Comparison of ENCODE assay signal across 21 cellular contexts in the genomic region with DNA sequence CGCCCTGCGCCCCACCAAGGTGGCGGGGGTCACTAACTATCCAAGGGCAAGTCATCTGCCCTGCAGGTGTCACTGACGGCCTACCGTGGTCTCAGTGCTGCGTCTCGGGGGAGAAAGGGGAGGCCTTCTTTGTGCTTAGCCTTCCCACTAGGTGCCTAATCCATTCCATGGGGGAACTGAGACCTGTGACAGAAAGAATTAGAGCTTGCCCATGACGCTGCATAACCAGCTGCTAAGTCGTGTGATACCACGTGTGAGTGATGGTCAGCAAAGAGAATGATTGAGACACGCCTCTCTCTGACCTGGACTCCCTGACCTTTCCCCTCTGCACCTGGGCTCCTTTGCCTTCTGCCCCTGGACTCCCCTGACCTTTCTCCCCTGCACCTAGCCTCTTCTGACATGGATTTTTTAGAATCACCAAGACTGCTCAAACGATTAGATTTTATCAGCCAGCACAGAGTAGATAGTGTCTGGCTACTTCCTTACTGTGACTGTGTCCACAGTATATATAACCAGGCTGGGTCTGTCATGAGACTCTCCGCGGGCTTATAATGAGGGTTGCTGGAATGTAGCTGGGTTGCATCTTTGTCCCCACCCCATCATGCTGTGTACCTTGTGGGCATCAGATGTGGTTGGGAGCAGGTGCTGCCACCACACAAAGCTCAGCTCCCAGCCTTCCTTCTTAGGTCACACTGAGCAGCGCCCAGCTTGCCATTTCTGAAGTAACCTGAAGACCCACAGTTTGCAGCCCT.
A peak's percentile ranks its signal among the peaks of the same experiment; 100 is the strongest.
DNase-seq lines count a peak whose midpoint lies in the region; ATAC-seq and TF ChIP-seq lines count a peak whose summit lies in the region.
"Had no signal": no experiment of that assay in that cellular context is flagged by ENCODE, and none has a peak within 500 bp of the region (broad histone marks: within the 10 kb centered on the region; RNA-seq: fewer than 3 reads in every experiment).

No MANE protein-coding gene starts in this region.

- peak overlapping the region; percentile 18 for H3K27ac Mint-ChIP-seq in CD8-positive, alpha-beta T cell
- H3K27ac Mint-ChIP-seq in activated naive CD8-positive, alpha-beta T cell treated with anti-CD3 and anti-CD28 coated beads, Interleukin-2, amount 50 U/mL, for 24 hours: no peak overlapping the region
- peak overlapping the region in 6 of 10 donors; percentile 9 to 87 (median 46) for H3K27ac Mint-ChIP-seq in naive thymus-derived CD8-positive, alpha-beta T cell
- H3K27ac Mint-ChIP-seq: activated CD8-positive, alpha-beta T cell treated with anti-CD3 and anti-CD28 coated beads for 36 hours; dendritic cell treated with granulocyte-macrophage colony-stimulating factor and Interleukin-4, amounts not matched to agents 40 ng/mL and 50 ng/mL, for 4 days had no signal

- no peak for TF ChIP-seq CTCF in CD8-positive, alpha-beta T cell (IDR thresholded peaks at IDR 0.05)

- no peaks in the 10 kb centered on the region for H3K9me3 ChIP-seq in CD8-positive, alpha-beta T cell (ENCODE audit: low read length)
- H3K9me3 ChIP-seq: esophagus squamous epithelium, sigmoid colon, testis had no signal

- H3K9me3 Mint-ChIP-seq in CD8-positive, alpha-beta T cell: no peaks in the 10 kb centered on the region
- H3K9me3 Mint-ChIP-seq in activated naive CD8-positive, alpha-beta T cell treated with anti-CD3 and anti-CD28 coated beads, Interleukin-2, amount 50 U/mL, for 24 hours: no peaks in the 10 kb centered on the region
- no peaks in the 10 kb centered on the region for H3K9me3 Mint-ChIP-seq in naive thymus-derived CD8-positive, alpha-beta T cell
- H3K9me3 Mint-ChIP-seq: activated CD8-positive, alpha-beta T cell treated with anti-CD3 and anti-CD28 coated beads for 36 hours; dendritic cell treated with granulocyte-macrophage colony-stimulating factor and Interleukin-4, amounts not matched to agents 40 ng/mL and 50 ng/mL, for 4 days had no signal

- CTCF ChIA-PET in CD8-positive, alpha-beta T cell (lab: Charles Lee): interaction anchor here (0.9 to 1.1 kb wide), 2 partner anchors 137 to 148 kb away, joined by 3 read pairs; no protein-coding TSS in a partner anchor

- no peaks in the 10 kb centered on the region for H3K27me3 ChIP-seq in CD8-positive, alpha-beta T cell (ENCODE audit: insufficient read depth, low read length)
- H3K27me3 ChIP-seq: esophagus squamous epithelium, sigmoid colon, testis had no signal

- POLR2A ChIA-PET in CD8-positive, alpha-beta T cell (lab: Charles Lee): no interaction called here
- POLR2A ChIA-PET in naive thymus-derived CD8-positive, alpha-beta T cell (lab: Charles Lee): no interaction called here

- H3K36me3 ChIP-seq in CD8-positive, alpha-beta T cell (ENCODE audit: insufficient read depth, low read length): peaks cover 4% of the 10 kb centered on the region

- no peaks in the 10 kb centered on the region for H3K4me1 ChIP-seq in CD8-positive, alpha-beta T cell (ENCODE audit: insufficient read depth, low read length)

- no peaks in the 10 kb centered on the region for H3K27me3 Mint-ChIP-seq in CD8-positive, alpha-beta T cell (ENCODE audit: low read depth)
- H3K27me3 Mint-ChIP-seq in activated naive CD8-positive, alpha-beta T cell treated with anti-CD3 and anti-CD28 coated beads, Interleukin-2, amount 50 U/mL, for 24 hours: no peaks in the 10 kb centered on the region
- no peaks in the 10 kb centered on the region for H3K27me3 Mint-ChIP-seq in naive thymus-derived CD8-positive, alpha-beta T cell
- H3K27me3 Mint-ChIP-seq: activated CD8-positive, alpha-beta T cell treated with anti-CD3 and anti-CD28 coated beads for 36 hours; B cell; dendritic cell treated with granulocyte-macrophage colony-stimulating factor and Interleukin-4, amounts not matched to agents 40 ng/mL and 50 ng/mL, for 4 days had no signal

- intact Hi-C loops in CD8-positive, alpha-beta T cell (cut with DNase I, micrococcal nuclease): loop anchor here (5.0 to 10.0 kb wide), 3 partner anchors 405 to 498 kb away; a partner anchor contains a TSS

- no peak overlapping the region for H3K4me3 Mint-ChIP-seq in CD8-positive, alpha-beta T cell
- H3K4me3 Mint-ChIP-seq in activated naive CD8-positive, alpha-beta T cell treated with anti-CD3 and anti-CD28 coated beads, Interleukin-2, amount 50 U/mL, for 24 hours: no peak overlapping the region
- no peak overlapping the region for H3K4me3 Mint-ChIP-seq in naive thymus-derived CD8-positive, alpha-beta T cell
- H3K4me3 Mint-ChIP-seq: activated CD8-positive, alpha-beta T cell treated with anti-CD3 and anti-CD28 coated beads for 36 hours; B cell; dendritic cell treated with granulocyte-macrophage colony-stimulating factor and Interleukin-4, amounts not matched to agents 40 ng/mL and 50 ng/mL, for 4 days had no signal

- DNase-seq in CD8-positive, alpha-beta T cell: no peak
- DNase-seq in HT-29 (ENCODE audit: low spot score) (peak; percentile 68), anterior cingulate cortex (lab: John Stamatoyannopoulos, UW) (no peak), mesenteric fat pad (ENCODE audit: low spot score) (no peak)
- DNase-seq in activated naive CD8-positive, alpha-beta T cell treated with anti-CD3 and anti-CD28 coated beads, Interleukin-2, amount 50 U/mL, for 24 hours: no peak
- DNase-seq in naive thymus-derived CD8-positive, alpha-beta T cell: no peak
- DNase-seq in effector CD4-positive, alpha-beta T cell: no peak
- DNase-seq: activated CD8-positive, alpha-beta T cell treated with anti-CD3 and anti-CD28 coated beads for 36 hours; esophagus squamous epithelium; H7; islet precursor cell; mesendoderm; NCI-H2029; nucleus accumbens; OCI-M1; sigmoid colon; testis had no signal

- H3K36me3 Mint-ChIP-seq in CD8-positive, alpha-beta T cell: peaks cover 60% of the 10 kb centered on the region
- H3K36me3 Mint-ChIP-seq in activated naive CD8-positive, alpha-beta T cell treated with anti-CD3 and anti-CD28 coated beads, Interleukin-2, amount 50 U/mL, for 24 hours (ENCODE audit: low read depth): peaks cover 10% of the 10 kb centered on the region
- peaks cover 0 to 71% (median 14%) of the 10 kb centered on the region in 3 donors for H3K36me3 Mint-ChIP-seq in naive thymus-derived CD8-positive, alpha-beta T cell

- H3K4me1 Mint-ChIP-seq in CD8-positive, alpha-beta T cell (ENCODE audit: low read depth): peaks cover 17% of the 10 kb centered on the region
- H3K4me1 Mint-ChIP-seq in activated naive CD8-positive, alpha-beta T cell treated with anti-CD3 and anti-CD28 coated beads, Interleukin-2, amount 50 U/mL, for 24 hours: peaks cover 5% of the 10 kb centered on the region
- peaks cover 7 to 29% (median 13%) of the 10 kb centered on the region in 4 donors for H3K4me1 Mint-ChIP-seq in naive thymus-derived CD8-positive, alpha-beta T cell

- ATAC-seq in CD8-positive, alpha-beta T cell: no peak
- peak; percentile 45 for ATAC-seq in activated naive CD8-positive, alpha-beta T cell treated with anti-CD3 and anti-CD28 coated beads, Interleukin-2, amount 50 U/mL, for 24 hours
- ATAC-seq in naive thymus-derived CD8-positive, alpha-beta T cell: no peak
- no peak for ATAC-seq in HG02981 (IDR thresholded peaks at IDR 0.05; ENCODE audit: unreplicated experiment)
- ATAC-seq: activated CD8-positive, alpha-beta T cell treated with anti-CD3 and anti-CD28 coated beads for 36 hours; SK-N-SH treated with all-trans-retinoic acid at 6 μM for 48 hours had no signal

- no peak overlapping the region for H3K4me3 ChIP-seq in CD8-positive, alpha-beta T cell (ENCODE audit: low read depth, low read length)
- H3K4me3 ChIP-seq: esophagus squamous epithelium, sigmoid colon, testis had no signal

- H3K27ac ChIP-seq in CD8-positive, alpha-beta T cell (ENCODE audit: low read depth, low read length): no peak overlapping the region
- H3K27ac ChIP-seq: testis had no signal
